Comparison of ENCODE assay signal across 9 cellular contexts in genomic region chr9:33677506-33677809, GRCh38.
A peak's percentile ranks its signal among the peaks of the same experiment; 100 is the strongest.
DNase-seq lines count a peak whose midpoint lies in the region; ATAC-seq and TF ChIP-seq lines count a peak whose summit lies in the region.
"Had no signal": no experiment of that assay in that cellular context is flagged by ENCODE, and none has a peak within 500 bp of the region (broad histone marks: within the 10 kb centered on the region; RNA-seq: fewer than 3 reads in every experiment).

No MANE protein-coding gene starts in this region.

- H3K36me3 ChIP-seq in CD8-positive, alpha-beta memory T cell (ENCODE audit: insufficient read depth, low read length): no peaks in the 10 kb centered on the region
- H3K36me3 ChIP-seq in RWPE2 (ENCODE audit: low read depth): no peaks in the 10 kb centered on the region
- H3K36me3 ChIP-seq in fibroblast of lung (ENCODE audit: control insufficient read depth, insufficient read depth, low read length): no peaks in the 10 kb centered on the region
- H3K36me3 ChIP-seq in psoas muscle (ENCODE audit: insufficient read depth in 1 of 2, low read depth in 1 of 2): no peaks in the 10 kb centered on the region

- 31 to 44% (median 42%) methylated on average over 3 of the region's 3 CpGs for WGBS in psoas muscle, 3 donors

- TF ChIP-seq CTCF in RWPE2 (IDR thresholded peaks at IDR 0.05; ENCODE audit: poor library complexity, severe bottlenecking): no peak
- TF ChIP-seq CTCF in fibroblast of lung (conservative IDR thresholded peaks at IDR 0.05 in 1 of 2, IDR thresholded peaks at IDR 0.05 in 1 of 2; ENCODE audit: low read depth in 1 of 2, low read length in 2 of 2): no peak
- TF ChIP-seq CTCF in psoas muscle (IDR thresholded peaks at IDR 0.05): no peak

- POLR2A ChIA-PET in CD8-positive, alpha-beta memory T cell (lab: Charles Lee): no interaction called here

- peak overlapping the region in 3 of 8 donors; percentile 71 to 86 (median 75) for H3K27ac Mint-ChIP-seq in CD8-positive, alpha-beta memory T cell

- peaks cover 45 to 81% of the 10 kb centered on the region in 2 donors for H3K27me3 Mint-ChIP-seq in CD8-positive, alpha-beta memory T cell

- H2AFZ ChIP-seq in fibroblast of lung (ENCODE audit: low read length): no peak overlapping the region

- peaks cover 0 to 2% (median 2%) of the 10 kb centered on the region in 3 donors for H3K36me3 Mint-ChIP-seq in CD8-positive, alpha-beta memory T cell

- DNase-seq in CD8-positive, alpha-beta memory T cell: no peak
- DNase-seq in RWPE2 (ENCODE audit: low spot score) (no peak), fibroblast of lung (ENCODE audit: low read depth in 2 of 2) (no peak), psoas muscle (no peak), activated gamma-delta T cell treated with Interleukin-2 at 50 U/mL for 16 hours (no peak), iPS-NIHi7 (ENCODE audit: extremely low spot score) (no peak), NCI-H524 treated with DMSO at 0.1 percent for 48 hours (lab: John Stamatoyannopoulos, UW) (no peak)
- DNase-seq: RPMI8226 had no signal

- ATAC-seq in RWPE2 (ENCODE audit: low read depth) (no peak), psoas muscle (no peak), GM18909 (IDR thresholded peaks at IDR 0.05; ENCODE audit: poor library complexity, unreplicated experiment) (no peak)

- peaks cover 39% of the 10 kb centered on the region for H3K27me3 ChIP-seq in CD8-positive, alpha-beta memory T cell (ENCODE audit: insufficient read depth, low read length, poor library complexity, severe bottlenecking)
- H3K27me3 ChIP-seq in RWPE2 (ENCODE audit: insufficient read depth, poor library complexity, severe bottlenecking) (no peaks in the 10 kb centered on the region), fibroblast of lung (ENCODE audit: control insufficient read depth, insufficient read depth, low read length) (peaks cover 15% of the 10 kb centered on the region), psoas muscle (ENCODE audit: insufficient read depth in 3 of 3, low read length in 2 of 3) (peaks cover 0 to 13% (median 0%) of the 10 kb centered on the region in 3 donors)

- H3K9ac ChIP-seq in fibroblast of lung (ENCODE audit: insufficient read depth, low read length): no peak overlapping the region

- H3K4me1 Mint-ChIP-seq in CD8-positive, alpha-beta memory T cell: peaks cover 7 to 14% (median 11%) of the 10 kb centered on the region in 3 donors

- H3K4me1 ChIP-seq in CD8-positive, alpha-beta memory T cell (ENCODE audit: insufficient read depth, low read length): no peaks in the 10 kb centered on the region
- H3K4me1 ChIP-seq in RWPE2 (ENCODE audit: insufficient read depth, poor library complexity, severe bottlenecking) (no peaks in the 10 kb centered on the region), fibroblast of lung (ENCODE audit: control insufficient read depth, extremely low read depth, insufficient read depth, low read length) (no peaks in the 10 kb centered on the region), psoas muscle (peaks cover 2% of the 10 kb centered on the region)

- peak overlapping the region; percentile 19 for H3K4me3 ChIP-seq in CD8-positive, alpha-beta memory T cell (ENCODE audit: low read length)
- peak overlapping the region; percentile 49 for H3K4me3 ChIP-seq in RWPE2 (ENCODE audit: severe bottlenecking)
- H3K4me3 ChIP-seq in fibroblast of lung (replicated peaks in 1 of 4; ENCODE audit: control extremely low read depth in 1 of 4, insufficient read depth in 1 of 4, low read depth in 3 of 4, low read length in 4 of 4): peak overlapping the region in 2 of 4 experiments; percentile 50 to 63
- peak overlapping the region; percentile 75 for H3K4me3 ChIP-seq in psoas muscle

- CTCF ChIA-PET in CD8-positive, alpha-beta memory T cell (lab: Charles Lee): no interaction called here

- H3K9me3 ChIP-seq in CD8-positive, alpha-beta memory T cell (ENCODE audit: low read length): no peaks in the 10 kb centered on the region
- H3K9me3 ChIP-seq in RWPE2 (ENCODE audit: severe bottlenecking) (no peaks in the 10 kb centered on the region), fibroblast of lung (ENCODE audit: control insufficient read depth, insufficient read depth, low read depth, low read length) (no peaks in the 10 kb centered on the region), psoas muscle (no peaks in the 10 kb centered on the region)

- intact Hi-C loops in psoas muscle (cut with DNase I): no loop called here

- no peaks in the 10 kb centered on the region for H3K79me2 ChIP-seq in fibroblast of lung (ENCODE audit: control insufficient read depth, insufficient read depth, low read length)

- peak overlapping the region; percentile 81 to 95 (median 93) for H3K4me3 Mint-ChIP-seq in CD8-positive, alpha-beta memory T cell

- H3K27ac ChIP-seq in CD8-positive, alpha-beta memory T cell (ENCODE audit: low read depth, low read length): no peak overlapping the region
- H3K27ac ChIP-seq in RWPE2 (ENCODE audit: poor library complexity, severe bottlenecking) (peak overlapping the region; percentile 42), fibroblast of lung (ENCODE audit: insufficient read depth, low read length) (no peak overlapping the region), psoas muscle (peak overlapping the region; percentile 79)

- H3K4me2 ChIP-seq in fibroblast of lung (ENCODE audit: extremely low read depth, insufficient read depth, low read length): peak overlapping the region; percentile 75

- H4K20me1 ChIP-seq in fibroblast of lung (ENCODE audit: control insufficient read depth, extremely low read depth, insufficient read depth, low read length): no peaks in the 10 kb centered on the region

- peaks cover 0 to 12% (median 3%) of the 10 kb centered on the region in 5 donors for H3K9me3 Mint-ChIP-seq in CD8-positive, alpha-beta memory T cell

Comparison
In these comparisons a context has a peak if more than half of its experiments do, and no peak if none do; other contexts are left out.
1. H3K27ac ChIP-seq: peak in RWPE2 (single experiment) and psoas muscle (single experiment); none in CD8-positive, alpha-beta memory T cell (single experiment) and fibroblast of lung (single experiment).